In the genomic region with DNA sequence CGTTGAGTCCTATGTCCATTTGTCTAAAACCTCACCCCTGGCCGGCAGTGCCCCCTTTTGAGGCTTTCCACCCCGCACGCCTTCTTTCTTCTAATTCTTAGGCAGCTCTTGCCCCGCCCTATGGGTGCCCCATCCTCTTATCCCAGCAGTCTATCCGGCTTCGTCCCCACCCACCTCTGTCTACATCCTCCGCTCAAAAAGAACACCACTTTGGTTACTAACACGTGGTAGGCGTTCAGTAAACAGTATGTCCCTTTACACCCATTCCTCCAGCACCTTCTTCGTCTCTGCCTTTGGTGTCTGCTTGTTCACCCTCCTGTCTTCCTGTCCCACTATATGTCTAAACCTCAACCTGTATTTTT, we compare ENCODE assay signal across 9 cellular contexts. TPM values are rescaled to one million over a fixed set of nuclear protein-coding genes. Genes with fewer than 3 reads are reported as not detected.
A peak's percentile ranks its signal among the peaks of the same experiment; 100 is the strongest.
DNase-seq lines count a peak whose midpoint lies in the region; ATAC-seq and TF ChIP-seq lines count a peak whose summit lies in the region.
"Had no signal": no experiment of that assay in that cellular context is flagged by ENCODE, and none has a peak within 500 bp of the region (broad histone marks: within the 10 kb centered on the region; RNA-seq: fewer than 3 reads in every experiment).

No MANE protein-coding gene starts in this region.

- peaks cover 32% of the 10 kb centered on the region for H3K4me1 Mint-ChIP-seq in GM23338
- peaks cover 21% of the 10 kb centered on the region for H3K4me1 Mint-ChIP-seq in T-helper 1 cell treated with Interleukin-12 subunit alpha and Interleukin-12 subunit beta and Interleukin-4 antibody, amounts not matched to agents 30 μg/mL and 1 μg/mL, for 36 hours (ENCODE audit: low read depth)

- H3K27me3 Mint-ChIP-seq in GM23338 (ENCODE audit: insufficient read depth, low read depth, poor library complexity), result peaks cover 12% of the 10 kb centered on the region
- no peaks in the 10 kb centered on the region for H3K27me3 Mint-ChIP-seq in T-helper 1 cell treated with Interleukin-12 subunit alpha and Interleukin-12 subunit beta and Interleukin-4 antibody, amounts not matched to agents 30 μg/mL and 1 μg/mL, for 36 hours (ENCODE audit: low read depth)

- no peaks in the 10 kb centered on the region for H3K36me3 Mint-ChIP-seq in GM23338 (ENCODE audit: low read depth)
- no peaks in the 10 kb centered on the region for H3K36me3 Mint-ChIP-seq in T-helper 1 cell treated with Interleukin-12 subunit alpha and Interleukin-12 subunit beta and Interleukin-4 antibody, amounts not matched to agents 30 μg/mL and 1 μg/mL, for 36 hours (ENCODE audit: low read depth)

- peaks cover 9% of the 10 kb centered on the region; the same call in 1 of the 2 replicates for H3K27me3 ChIP-seq in GM23338 (ENCODE audit: insufficient read depth)
- H3K27me3 ChIP-seq in gastroesophageal sphincter, result no peaks in the 10 kb centered on the region

- peak; percentile 40 for DNase-seq in GM23338 (ENCODE audit: low spot score)
- no peak for DNase-seq in skeletal muscle cell (ENCODE audit: low read depth)
- no peak for DNase-seq in COLO668 (lab: John Stamatoyannopoulos, UW; ENCODE audit: unreplicated experiment)
- no peak for DNase-seq in amniotic stem cell (lab: John Stamatoyannopoulos, UW)
- DNase-seq in middle frontal gyrus (ENCODE audit: extremely low spot score, low spot score), result no peak
- DNase-seq in NCI-H1105 treated with DMSO at 0.1 percent for 48 hours (lab: John Stamatoyannopoulos, UW), result no peak
- DNase-seq: stimulated activated CD4-positive, alpha-beta T cell treated with anti-CD3 and anti-CD28 coated beads, Interleukin-12 subunit alpha, Interleukin-12 subunit beta, amount 100 ng/mL, for 4 hours had no signal

- no peak for TF ChIP-seq POLR2A in gastroesophageal sphincter (IDR thresholded peaks at IDR 0.05)

- peak overlapping the region; percentile 53 for H3K4me3 ChIP-seq in GM23338
- H3K4me3 ChIP-seq in gastroesophageal sphincter, result peak overlapping the region; percentile 36 to 48
- H3K4me3 ChIP-seq in skeletal muscle cell (ENCODE audit: low read depth, low read length), result peak overlapping the region; percentile 40

- no peak for TF ChIP-seq EP300 in gastroesophageal sphincter (IDR thresholded peaks at IDR 0.05)

- H3K9me2 ChIP-seq in GM23338 (ENCODE audit: insufficient read depth), result no peaks in the 10 kb centered on the region

- 18 to 35% methylated on average over 4 to 7 of the region's 11 CpGs for WGBS in gastroesophageal sphincter (ENCODE audit: low coverage in 1 of 2), 2 donors

- H2AFZ ChIP-seq in GM23338, result 0 out of 2 replicates have a peak overlapping the region, but pooled peaks have one; percentile 32

- H3K27ac ChIP-seq in GM23338 (ENCODE audit: low read depth) (no peak overlapping the region), gastroesophageal sphincter (peak overlapping the region; percentile 11 to 78 (median 74))

- no peaks in the 10 kb centered on the region for H3K9me3 Mint-ChIP-seq in GM23338
- H3K9me3 Mint-ChIP-seq in T-helper 1 cell treated with Interleukin-12 subunit alpha and Interleukin-12 subunit beta and Interleukin-4 antibody, amounts not matched to agents 30 μg/mL and 1 μg/mL, for 36 hours, result no peaks in the 10 kb centered on the region

- H3K36me3 ChIP-seq in GM23338 (ENCODE audit: insufficient read depth) (no peaks in the 10 kb centered on the region), gastroesophageal sphincter (no peaks in the 10 kb centered on the region)

- peak overlapping the region; percentile 74 for H3K4me2 ChIP-seq in GM23338

- no peaks in the 10 kb centered on the region for H3F3A ChIP-seq in GM23338 (replicated peaks; ENCODE audit: low read depth)

- H3K4me3 Mint-ChIP-seq in GM23338, result peak overlapping the region; percentile 68
- peak overlapping the region; percentile 81 for H3K4me3 Mint-ChIP-seq in T-helper 1 cell treated with Interleukin-12 subunit alpha and Interleukin-12 subunit beta and Interleukin-4 antibody, amounts not matched to agents 30 μg/mL and 1 μg/mL, for 36 hours

- no peak overlapping the region for H3K27ac Mint-ChIP-seq in GM23338
- H3K27ac Mint-ChIP-seq in T-helper 1 cell treated with Interleukin-12 subunit alpha and Interleukin-12 subunit beta and Interleukin-4 antibody, amounts not matched to agents 30 μg/mL and 1 μg/mL, for 36 hours, result peak overlapping the region; percentile 16

- H3K4me1 ChIP-seq in GM23338 (ENCODE audit: insufficient read depth) (no peaks in the 10 kb centered on the region), gastroesophageal sphincter (no peaks in the 10 kb centered on the region)

- no peaks in the 10 kb centered on the region for H3K79me2 ChIP-seq in GM23338 (replicated peaks; ENCODE audit: insufficient read depth)

- TF ChIP-seq CTCF in GM23338 (conservative IDR thresholded peaks at IDR 0.05; ENCODE audit: low read depth in 2 of 2) (no peak), gastroesophageal sphincter (IDR thresholded peaks at IDR 0.05) (no peak)

- H3K9me3 ChIP-seq in gastroesophageal sphincter, result no peaks in the 10 kb centered on the region

- ATAC-seq in GM23338 (peak; percentile 54), gastroesophageal sphincter (peak; percentile 62)

- no peaks in the 10 kb centered on the region for H4K20me1 ChIP-seq in GM23338 (replicated peaks; ENCODE audit: insufficient read depth)

TF ChIP-seq in GM23338, 12 proteins besides CTCF, POLR2A, EP300 and RAD21:
- no peak for TF ChIP-seq CREB1 (CRISPR knock-in tag; IDR thresholded peaks at IDR 0.05; ENCODE audit: low read depth)
- TF ChIP-seq POLR2AphosphoS5 (IDR thresholded peaks at IDR 0.05; ENCODE audit: low read depth), result no peak
- TF ChIP-seq, protein P1, sequence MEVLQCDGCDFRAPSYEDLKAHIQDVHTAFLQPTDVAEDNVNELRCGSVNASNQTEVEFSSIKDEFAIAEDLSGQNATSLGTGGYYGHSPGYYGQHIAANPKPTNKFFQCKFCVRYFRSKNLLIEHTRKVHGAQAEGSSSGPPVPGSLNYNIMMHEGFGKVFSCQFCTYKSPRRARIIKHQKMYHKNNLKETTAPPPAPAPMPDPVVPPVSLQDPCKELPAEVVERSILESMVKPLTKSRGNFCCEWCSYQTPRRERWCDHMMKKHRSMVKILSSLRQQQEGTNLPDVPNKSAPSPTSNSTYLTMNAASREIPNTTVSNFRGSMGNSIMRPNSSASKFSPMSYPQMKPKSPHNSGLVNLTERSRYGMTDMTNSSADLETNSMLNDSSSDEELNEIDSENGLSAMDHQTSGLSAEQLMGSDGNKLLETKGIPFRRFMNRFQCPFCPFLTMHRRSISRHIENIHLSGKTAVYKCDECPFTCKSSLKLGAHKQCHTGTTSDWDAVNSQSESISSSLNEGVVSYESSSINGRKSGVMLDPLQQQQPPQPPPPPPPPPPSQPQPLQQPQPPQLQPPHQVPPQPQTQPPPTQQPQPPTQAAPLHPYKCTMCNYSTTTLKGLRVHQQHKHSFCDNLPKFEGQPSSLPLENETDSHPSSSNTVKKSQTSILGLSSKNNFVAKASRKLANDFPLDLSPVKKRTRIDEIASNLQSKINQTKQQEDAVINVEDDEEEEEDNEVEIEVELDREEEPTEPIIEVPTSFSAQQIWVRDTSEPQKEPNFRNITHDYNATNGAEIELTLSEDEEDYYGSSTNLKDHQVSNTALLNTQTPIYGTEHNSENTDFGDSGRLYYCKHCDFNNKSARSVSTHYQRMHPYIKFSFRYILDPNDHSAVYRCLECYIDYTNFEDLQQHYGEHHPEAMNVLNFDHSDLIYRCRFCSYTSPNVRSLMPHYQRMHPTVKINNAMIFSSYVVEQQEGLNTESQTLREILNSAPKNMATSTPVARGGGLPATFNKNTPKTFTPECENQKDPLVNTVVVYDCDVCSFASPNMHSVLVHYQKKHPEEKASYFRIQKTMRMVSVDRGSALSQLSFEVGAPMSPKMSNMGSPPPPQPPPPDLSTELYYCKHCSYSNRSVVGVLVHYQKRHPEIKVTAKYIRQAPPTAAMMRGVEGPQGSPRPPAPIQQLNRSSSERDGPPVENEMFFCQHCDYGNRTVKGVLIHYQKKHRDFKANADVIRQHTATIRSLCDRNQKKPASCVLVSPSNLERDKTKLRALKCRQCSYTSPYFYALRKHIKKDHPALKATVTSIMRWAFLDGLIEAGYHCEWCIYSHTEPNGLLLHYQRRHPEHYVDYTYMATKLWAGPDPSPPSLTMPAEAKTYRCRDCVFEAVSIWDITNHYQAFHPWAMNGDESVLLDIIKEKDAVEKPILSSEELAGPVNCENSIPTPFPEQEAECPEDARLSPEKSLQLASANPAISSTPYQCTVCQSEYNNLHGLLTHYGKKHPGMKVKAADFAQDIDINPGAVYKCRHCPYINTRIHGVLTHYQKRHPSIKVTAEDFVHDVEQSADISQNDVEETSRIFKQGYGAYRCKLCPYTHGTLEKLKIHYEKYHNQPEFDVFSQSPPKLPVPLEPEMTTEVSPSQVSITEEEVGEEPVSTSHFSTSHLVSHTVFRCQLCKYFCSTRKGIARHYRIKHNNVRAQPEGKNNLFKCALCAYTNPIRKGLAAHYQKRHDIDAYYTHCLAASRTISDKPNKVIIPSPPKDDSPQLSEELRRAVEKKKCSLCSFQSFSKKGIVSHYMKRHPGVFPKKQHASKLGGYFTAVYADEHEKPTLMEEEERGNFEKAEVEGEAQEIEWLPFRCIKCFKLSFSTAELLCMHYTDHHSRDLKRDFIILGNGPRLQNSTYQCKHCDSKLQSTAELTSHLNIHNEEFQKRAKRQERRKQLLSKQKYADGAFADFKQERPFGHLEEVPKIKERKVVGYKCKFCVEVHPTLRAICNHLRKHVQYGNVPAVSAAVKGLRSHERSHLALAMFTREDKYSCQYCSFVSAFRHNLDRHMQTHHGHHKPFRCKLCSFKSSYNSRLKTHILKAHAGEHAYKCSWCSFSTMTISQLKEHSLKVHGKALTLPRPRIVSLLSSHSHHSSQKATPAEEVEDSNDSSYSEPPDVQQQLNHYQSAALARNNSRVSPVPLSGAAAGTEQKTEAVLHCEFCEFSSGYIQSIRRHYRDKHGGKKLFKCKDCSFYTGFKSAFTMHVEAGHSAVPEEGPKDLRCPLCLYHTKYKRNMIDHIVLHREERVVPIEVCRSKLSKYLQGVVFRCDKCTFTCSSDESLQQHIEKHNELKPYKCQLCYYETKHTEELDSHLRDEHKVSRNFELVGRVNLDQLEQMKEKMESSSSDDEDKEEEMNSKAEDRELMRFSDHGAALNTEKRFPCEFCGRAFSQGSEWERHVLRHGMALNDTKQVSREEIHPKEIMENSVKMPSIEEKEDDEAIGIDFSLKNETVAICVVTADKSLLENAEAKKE (CRISPR knock-in tag; IDR thresholded peaks at IDR 0.05), result no peak

RNA-seq across cellular contexts. Expression of a gene that starts 39.2 kb away (rescaled TPM):
- total RNA-seq in GM23338 (2014; rRNA removed; shearing (Covaris generic)), result 3.5 and 5.6 TPM in 2 replicates
- polyA plus RNA-seq in GM23338 (2016; fragmentation: Nextera tagmentation; extraction: Ambion mirVana), result 0.74 and 1.0 TPM in 2 replicates
- 10 to 100 TPM in 3 of 4 donors, 1 to 10 TPM in 1; 8.9 to 15.8 (median 10.8) TPM for total RNA-seq in gastroesophageal sphincter
